In genomic region chr12:3961573-3961972, GRCh38 we compare ENCODE assay signal across 1 cellular context.
TF ChIP-seq lines count a peak whose summit lies in the region.

No MANE protein-coding gene starts in this region.

TF ChIP-seq in K562, 482 proteins besides CTCF, POLR2A, EP300 and RAD21 (continued from another document):
- no peak for TF ChIP-seq STAG1 (CRISPR knock-in tag; IDR thresholded peaks at IDR 0.05; ENCODE audit: borderline replicate concordance)
